ENCODE assay signal across 6 cellular contexts in genomic region chr10:71511206-71511605, GRCh38.
"Had no signal": no experiment of that assay in that cellular context is flagged by ENCODE, and none has a peak within 500 bp of the region (broad histone marks: within the 10 kb centered on the region; RNA-seq: fewer than 3 reads in every experiment).

No MANE protein-coding gene starts in this region.

- H3K27ac ChIP-seq: GM23248 had no signal

- DNase-seq: GM23248, GOT3, H7, HCEC 1CT, IMR-90 had no signal

- H2AFZ ChIP-seq: GM23248 had no signal

- H3K4me3 ChIP-seq: GM23248, K562 had no signal

- ATAC-seq: K562 had no signal

- H3K9ac ChIP-seq: GM23248 had no signal
